ENCODE assay signal across 1 cellular context in genomic region chr1:31799895-31800676, GRCh38.
TF ChIP-seq lines count a peak whose summit lies in the region.

No MANE protein-coding gene starts in this region.

TF ChIP-seq in K562, 482 proteins besides CTCF, POLR2A, EP300 and RAD21 (continued from another document):
- TF ChIP-seq NFYB (IDR thresholded peaks at IDR 0.05; ENCODE audit: extremely low read depth, insufficient read length) (no peak), SIRT6 (IDR thresholded peaks at IDR 0.05; ENCODE audit: low read depth, low read length) (no peak), ZNF217 (CRISPR knock-in tag; IDR thresholded peaks at IDR 0.05) (no peak), CEBPG (CRISPR knock-in tag; IDR thresholded peaks at IDR 0.05) (no peak), CEBPG (tag; conservative IDR thresholded peaks at IDR 0.05 in 1 of 2, IDR thresholded peaks at IDR 0.05 in 1 of 2) (no peak), HNRNPH1 (optimal IDR thresholded peaks at IDR 0.05; ENCODE audit: low read depth, low read length) (no peak), ERF (CRISPR knock-in tag; IDR thresholded peaks at IDR 0.05) (no peak), ZFP91 (CRISPR knock-in tag; IDR thresholded peaks at IDR 0.05) (no peak), RERE (CRISPR knock-in tag; IDR thresholded peaks at IDR 0.05; ENCODE audit: borderline replicate concordance) (no peak), ZHX1 (conservative IDR thresholded peaks at IDR 0.05; ENCODE audit: low read length) (no peak), SP2 (IDR thresholded peaks at IDR 0.05; ENCODE audit: extremely low read depth, low read depth, low read length, poor library complexity, severe bottlenecking) (no peak), ZNF609 (CRISPR knock-in tag; IDR thresholded peaks at IDR 0.05; ENCODE audit: borderline replicate concordance) (no peak), ATF3 (IDR thresholded peaks at IDR 0.05) (peak; percentile 68), ATF3 (CRISPR knock-in tag; conservative IDR thresholded peaks at IDR 0.05) (no peak), YBX1 (IDR thresholded peaks at IDR 0.05) (no peak)
TF ChIP-seq in K562: peak in this region for 6.
